ENCODE assay signal across 8 cellular contexts in the genomic region with DNA sequence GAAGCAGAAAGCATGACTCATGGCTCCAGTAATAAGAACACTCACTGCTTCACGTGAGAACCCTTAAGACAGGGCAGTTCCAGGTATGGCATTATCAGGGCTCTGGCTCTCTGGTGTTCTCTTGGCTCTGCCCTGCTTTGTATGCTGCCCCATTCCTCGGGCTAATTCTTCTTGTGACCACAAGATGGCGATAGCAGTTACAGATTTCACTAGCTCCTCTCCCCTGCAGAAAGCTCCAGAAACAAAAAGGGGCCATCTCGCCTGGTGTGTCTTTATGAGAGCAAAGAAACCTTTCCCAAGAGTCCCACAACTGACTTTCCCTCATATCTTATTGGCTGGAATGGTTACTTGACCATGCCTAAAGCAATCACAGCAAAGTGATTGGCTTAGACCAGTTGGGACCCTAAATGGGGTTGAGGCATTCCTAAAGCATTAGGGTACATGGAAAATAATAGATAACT.
A peak's percentile ranks its signal among the peaks of the same experiment; 100 is the strongest.
DNase-seq lines count a peak whose midpoint lies in the region; ATAC-seq lines count a peak whose summit lies in the region.

No MANE protein-coding gene starts in this region.

- DNase-seq in AG08396 (ENCODE audit: low spot score) (peak; percentile 75), NCI-H146 (lab: John Stamatoyannopoulos, UW) (peak; percentile 53), T-helper 9 cell (peak; percentile 0), kidney tubule cell (ENCODE audit: low spot score) (peak; percentile 75)
- DNase-seq in central memory CD4-positive, alpha-beta T cell = peak; percentile 30
- DNase-seq in stimulated activated CD4-positive, alpha-beta T cell treated with anti-CD3 and anti-CD28 coated beads, Interleukin-4, amount 100 ng/mL, for 4 hours = peak; percentile 4 to 17

- ATAC-seq in GM18502 (IDR thresholded peaks at IDR 0.05; ENCODE audit: poor library complexity, unreplicated experiment) = peak; percentile 92
- peak; percentile 91 for ATAC-seq in HG02884 (IDR thresholded peaks at IDR 0.05; ENCODE audit: unreplicated experiment)

Comparison
In these comparisons a context has a peak if more than half of its experiments do, and no peak if none do; other contexts are left out.
1. Peak in every context shown above with its lines: DNase-seq and ATAC-seq.
2. DNase-seq: peak in every context shown above with its lines; median percentile 75 in AG08396; 75 in kidney tubule cell; 53 in NCI-H146; 30 in central memory CD4-positive, alpha-beta T cell; 10 in stimulated activated CD4-positive, alpha-beta T cell treated with anti-CD3 and anti-CD28 coated beads, Interleukin-4, amount 100 ng/mL, for 4 hours; 0 in T-helper 9 cell.